1 cellular context compared by ENCODE assay signal in the genomic region with DNA sequence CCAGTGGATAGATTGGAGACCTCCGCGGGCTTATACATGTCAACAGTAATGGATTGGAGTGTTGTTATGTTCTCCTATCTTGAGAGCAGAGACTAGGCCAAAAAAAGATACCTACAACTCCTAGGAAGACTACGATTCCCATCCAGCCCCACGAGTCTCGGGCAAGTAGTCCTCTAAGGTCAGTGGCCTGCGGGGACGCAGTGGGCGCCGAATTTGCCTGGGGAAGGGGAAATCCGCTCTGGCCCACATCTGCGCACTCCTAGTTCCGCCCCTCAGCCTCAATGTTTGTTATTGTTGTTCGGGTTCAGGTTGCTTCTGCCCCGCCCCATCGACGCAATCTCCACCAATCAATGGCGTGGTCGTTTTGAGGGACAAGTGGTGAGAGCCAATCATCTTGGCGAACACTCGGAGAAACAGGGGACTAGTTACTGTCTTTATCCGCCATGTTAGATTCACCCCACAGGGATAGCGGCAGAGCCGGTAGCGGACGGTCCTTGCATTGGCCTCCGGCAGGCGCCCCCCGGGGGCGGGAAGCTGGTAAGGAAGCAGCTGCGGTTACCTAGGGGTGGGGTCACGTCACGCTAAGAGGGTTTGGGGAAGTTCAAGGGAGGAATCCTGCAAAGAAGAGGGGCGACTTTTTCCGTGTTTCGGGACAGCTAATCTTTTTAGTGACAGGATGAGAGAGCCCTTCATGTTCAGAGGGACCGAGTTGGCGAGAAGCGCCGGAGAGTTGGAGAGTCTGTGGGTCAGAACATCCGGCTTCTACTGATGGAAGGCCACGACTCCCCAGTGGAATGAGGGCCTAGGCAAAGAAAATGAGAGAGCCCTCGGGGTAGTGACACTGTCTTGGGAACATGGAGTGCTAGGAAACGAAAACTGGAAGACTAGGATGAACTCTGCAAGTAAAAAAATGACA.
TF ChIP-seq lines count a peak whose summit lies in the region.

A gene with protein sequence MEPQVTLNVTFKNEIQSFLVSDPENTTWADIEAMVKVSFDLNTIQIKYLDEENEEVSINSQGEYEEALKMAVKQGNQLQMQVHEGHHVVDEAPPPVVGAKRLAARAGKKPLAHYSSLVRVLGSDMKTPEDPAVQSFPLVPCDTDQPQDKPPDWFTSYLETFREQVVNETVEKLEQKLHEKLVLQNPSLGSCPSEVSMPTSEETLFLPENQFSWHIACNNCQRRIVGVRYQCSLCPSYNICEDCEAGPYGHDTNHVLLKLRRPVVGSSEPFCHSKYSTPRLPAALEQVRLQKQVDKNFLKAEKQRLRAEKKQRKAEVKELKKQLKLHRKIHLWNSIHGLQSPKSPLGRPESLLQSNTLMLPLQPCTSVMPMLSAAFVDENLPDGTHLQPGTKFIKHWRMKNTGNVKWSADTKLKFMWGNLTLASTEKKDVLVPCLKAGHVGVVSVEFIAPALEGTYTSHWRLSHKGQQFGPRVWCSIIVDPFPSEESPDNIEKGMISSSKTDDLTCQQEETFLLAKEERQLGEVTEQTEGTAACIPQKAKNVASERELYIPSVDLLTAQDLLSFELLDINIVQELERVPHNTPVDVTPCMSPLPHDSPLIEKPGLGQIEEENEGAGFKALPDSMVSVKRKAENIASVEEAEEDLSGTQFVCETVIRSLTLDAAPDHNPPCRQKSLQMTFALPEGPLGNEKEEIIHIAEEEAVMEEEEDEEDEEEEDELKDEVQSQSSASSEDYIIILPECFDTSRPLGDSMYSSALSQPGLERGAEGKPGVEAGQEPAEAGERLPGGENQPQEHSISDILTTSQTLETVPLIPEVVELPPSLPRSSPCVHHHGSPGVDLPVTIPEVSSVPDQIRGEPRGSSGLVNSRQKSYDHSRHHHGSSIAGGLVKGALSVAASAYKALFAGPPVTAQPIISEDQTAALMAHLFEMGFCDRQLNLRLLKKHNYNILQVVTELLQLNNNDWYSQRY (plus strand): TSS at position 449 of the 916 bp plus-strand sequence. CDS start 4,586 bp downstream, outside the sequence.

TF ChIP-seq in K562, 482 proteins besides CTCF, POLR2A, EP300 and RAD21 (continued from another document and continues in another):
- TF ChIP-seq NFRKB (IDR thresholded peaks at IDR 0.05; ENCODE audit: low read depth) (peak; percentile 95; the same call in 1 of the 2 replicates), MTA3 (IDR thresholded peaks at IDR 0.05; ENCODE audit: borderline replicate concordance) (peak; percentile 80; the same call in 1 of the 2 replicates), NR2C2 (CRISPR knock-in tag; IDR thresholded peaks at IDR 0.05) (no peak), NR2C2 (tag; IDR thresholded peaks at IDR 0.05) (peak; percentile 94), ZNF384 (IDR thresholded peaks at IDR 0.05; ENCODE audit: low read depth, low read length) (0 out of 2 replicates have a peak, but pooled peaks have one; percentile 14), NR2C1 (IDR thresholded peaks at IDR 0.05) (peak; percentile 38; the same call in 1 of the 2 replicates), NR2C1 (tag; IDR thresholded peaks at IDR 0.05) (peak; percentile 24), HNRNPLL (IDR thresholded peaks at IDR 0.05; ENCODE audit: low read depth, low read length, poor library complexity, severe bottlenecking) (peak; percentile 39), TARDBP (IDR thresholded peaks at IDR 0.05) (0 out of 2 replicates have a peak, but pooled peaks have one; percentile 20), TRIM28 (IDR thresholded peaks at IDR 0.05) (0 out of 2 replicates have a peak, but pooled peaks have one; percentile 35), MAZ (CRISPR knock-in tag; conservative IDR thresholded peaks at IDR 0.05 in 1 of 2, IDR thresholded peaks at IDR 0.05 in 1 of 2) (peak; percentile 52 to 78; a peak in 3 of 4 replicates), TBP (optimal IDR thresholded peaks at IDR 0.05; ENCODE audit: low read depth, low read length) (peak; percentile 84), HDAC3 (IDR thresholded peaks at IDR 0.05; ENCODE audit: borderline replicate concordance, partially characterized antibody) (peak; percentile 23), SLC30A9 (CRISPR knock-in tag; IDR thresholded peaks at IDR 0.05) (no peak), MNT (conservative IDR thresholded peaks at IDR 0.05) (peak; percentile 54 to 77), PYGO2 (tag; IDR thresholded peaks at IDR 0.05) (no peak), TFAM (CRISPR knock-in tag; conservative IDR thresholded peaks at IDR 0.05) (no peak), E2F8 (IDR thresholded peaks at IDR 0.05; ENCODE audit: low read depth, partially characterized antibody) (peak; percentile 48), RAD51 (IDR thresholded peaks at IDR 0.05; ENCODE audit: borderline replicate concordance, low read depth) (no peak), DMBX1 (CRISPR knock-in tag; IDR thresholded peaks at IDR 0.05; ENCODE audit: borderline replicate concordance) (peak; percentile 26; the same call in 1 of the 2 replicates), HDAC2 (IDR thresholded peaks at IDR 0.05) (0 out of 2 replicates have a peak, but pooled peaks have one; percentile 37), EP400 (IDR thresholded peaks at IDR 0.05) (no peak; the same call in none of the 2 replicates), GATAD2A (IDR thresholded peaks at IDR 0.05) (0 out of 2 replicates have a peak, but pooled peaks have one; percentile 52), NFYB (IDR thresholded peaks at IDR 0.05; ENCODE audit: extremely low read depth, insufficient read length) (peak; percentile 78)
- TF ChIP-seq, protein P1, sequence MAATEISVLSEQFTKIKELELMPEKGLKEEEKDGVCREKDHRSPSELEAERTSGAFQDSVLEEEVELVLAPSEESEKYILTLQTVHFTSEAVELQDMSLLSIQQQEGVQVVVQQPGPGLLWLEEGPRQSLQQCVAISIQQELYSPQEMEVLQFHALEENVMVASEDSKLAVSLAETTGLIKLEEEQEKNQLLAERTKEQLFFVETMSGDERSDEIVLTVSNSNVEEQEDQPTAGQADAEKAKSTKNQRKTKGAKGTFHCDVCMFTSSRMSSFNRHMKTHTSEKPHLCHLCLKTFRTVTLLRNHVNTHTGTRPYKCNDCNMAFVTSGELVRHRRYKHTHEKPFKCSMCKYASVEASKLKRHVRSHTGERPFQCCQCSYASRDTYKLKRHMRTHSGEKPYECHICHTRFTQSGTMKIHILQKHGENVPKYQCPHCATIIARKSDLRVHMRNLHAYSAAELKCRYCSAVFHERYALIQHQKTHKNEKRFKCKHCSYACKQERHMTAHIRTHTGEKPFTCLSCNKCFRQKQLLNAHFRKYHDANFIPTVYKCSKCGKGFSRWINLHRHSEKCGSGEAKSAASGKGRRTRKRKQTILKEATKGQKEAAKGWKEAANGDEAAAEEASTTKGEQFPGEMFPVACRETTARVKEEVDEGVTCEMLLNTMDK (IDR thresholded peaks at IDR 0.05; ENCODE audit: borderline replicate concordance, insufficient read depth, low read depth, low read length, poor library complexity, severe bottlenecking), result peak; percentile 94
- TF ChIP-seq, protein P2, sequence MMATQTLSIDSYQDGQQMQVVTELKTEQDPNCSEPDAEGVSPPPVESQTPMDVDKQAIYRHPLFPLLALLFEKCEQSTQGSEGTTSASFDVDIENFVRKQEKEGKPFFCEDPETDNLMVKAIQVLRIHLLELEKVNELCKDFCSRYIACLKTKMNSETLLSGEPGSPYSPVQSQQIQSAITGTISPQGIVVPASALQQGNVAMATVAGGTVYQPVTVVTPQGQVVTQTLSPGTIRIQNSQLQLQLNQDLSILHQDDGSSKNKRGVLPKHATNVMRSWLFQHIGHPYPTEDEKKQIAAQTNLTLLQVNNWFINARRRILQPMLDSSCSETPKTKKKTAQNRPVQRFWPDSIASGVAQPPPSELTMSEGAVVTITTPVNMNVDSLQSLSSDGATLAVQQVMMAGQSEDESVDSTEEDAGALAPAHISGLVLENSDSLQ (IDR thresholded peaks at IDR 0.05), result peak; percentile 99
- TF ChIP-seq, protein P3, sequence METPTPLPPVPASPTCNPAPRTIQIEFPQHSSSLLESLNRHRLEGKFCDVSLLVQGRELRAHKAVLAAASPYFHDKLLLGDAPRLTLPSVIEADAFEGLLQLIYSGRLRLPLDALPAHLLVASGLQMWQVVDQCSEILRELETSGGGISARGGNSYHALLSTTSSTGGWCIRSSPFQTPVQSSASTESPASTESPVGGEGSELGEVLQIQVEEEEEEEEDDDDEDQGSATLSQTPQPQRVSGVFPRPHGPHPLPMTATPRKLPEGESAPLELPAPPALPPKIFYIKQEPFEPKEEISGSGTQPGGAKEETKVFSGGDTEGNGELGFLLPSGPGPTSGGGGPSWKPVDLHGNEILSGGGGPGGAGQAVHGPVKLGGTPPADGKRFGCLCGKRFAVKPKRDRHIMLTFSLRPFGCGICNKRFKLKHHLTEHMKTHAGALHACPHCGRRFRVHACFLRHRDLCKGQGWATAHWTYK (CRISPR knock-in tag; IDR thresholded peaks at IDR 0.05), result peak; percentile 38; the same call in 1 of the 2 replicates
